1 cellular context compared by ENCODE assay signal in genomic region chr3:47850062-47850802, GRCh38.
TF ChIP-seq lines count a peak whose summit lies in the region.

No MANE protein-coding gene starts in this region.

TF ChIP-seq in SK-N-SH treated with all-trans-retinoic acid at 6 μM for 48 hours, 23 proteins besides CTCF, POLR2A, EP300 and RAD21 (continued from another document):
- TF ChIP-seq PATZ1 (CRISPR knock-in tag; IDR thresholded peaks at IDR 0.05; ENCODE audit: borderline replicate concordance), result no peak
- no peak for TF ChIP-seq ZFP3 (CRISPR knock-in tag; IDR thresholded peaks at IDR 0.05)
- no peak for TF ChIP-seq CREB5 (CRISPR knock-in tag; IDR thresholded peaks at IDR 0.05; ENCODE audit: low read depth)
- no peak for TF ChIP-seq ARNTL (CRISPR knock-in tag; IDR thresholded peaks at IDR 0.05; ENCODE audit: borderline replicate concordance, low read depth)
- TF ChIP-seq ZNF565 (CRISPR knock-in tag; conservative IDR thresholded peaks at IDR 0.05; ENCODE audit: low read depth), result no peak
